ENCODE assay signal across 13 cellular contexts in the genomic region with DNA sequence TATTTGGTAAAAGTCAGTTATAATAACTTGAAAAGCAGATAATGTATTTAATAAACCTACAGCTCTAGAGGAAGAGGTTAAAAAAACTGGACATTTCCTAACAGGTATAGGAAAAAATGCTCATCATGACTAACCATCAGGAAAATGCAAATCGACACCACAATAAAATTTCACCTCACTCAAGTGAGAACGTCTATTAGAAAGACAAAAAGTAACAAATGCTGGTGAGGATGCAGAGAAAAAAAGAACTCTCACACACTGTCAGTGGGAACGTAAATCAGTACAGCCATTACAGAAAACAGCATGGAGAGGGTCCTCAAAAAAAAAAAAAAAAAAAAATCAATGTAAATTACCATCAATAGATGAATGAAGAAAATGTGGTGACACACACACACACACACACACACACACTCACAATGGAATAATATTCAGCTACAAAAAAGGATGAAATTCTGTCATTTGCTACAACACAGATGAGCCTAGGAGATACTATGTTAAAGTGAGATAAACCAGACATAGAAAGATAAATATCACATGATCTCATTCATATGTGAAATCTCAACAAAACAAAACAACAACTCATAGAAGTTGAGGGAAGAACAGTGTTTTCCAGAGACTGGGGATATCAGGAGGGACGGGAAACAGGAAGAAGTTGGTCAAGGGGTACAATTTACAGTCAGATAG. TPM values are rescaled to one million over a fixed set of nuclear protein-coding genes. Genes with fewer than 3 reads are reported as not detected.
A peak's percentile ranks its signal among the peaks of the same experiment; 100 is the strongest.
DNase-seq lines count a peak whose midpoint lies in the region; ATAC-seq and TF ChIP-seq lines count a peak whose summit lies in the region.
"Had no signal": no experiment of that assay in that cellular context is flagged by ENCODE, and none has a peak within 500 bp of the region (broad histone marks: within the 10 kb centered on the region; RNA-seq: fewer than 3 reads in every experiment).

No MANE protein-coding gene starts in this region.

- H3K4me3 Mint-ChIP-seq in T-helper 2 cell treated with Interferon-gamma antibody and Interleukin-4, amounts not matched to agents 5 μg/mL and 100 μg/mL, for 36 hours: no peak overlapping the region
- H3K4me3 Mint-ChIP-seq in HFFc6 (no peak overlapping the region), brain (peak overlapping the region in 3 of 5 experiments; percentile 6 to 25 (median 11))
- peak overlapping the region; percentile 2 for H3K4me3 Mint-ChIP-seq in natural killer cell treated with Interleukin-12 subunit alpha and Interleukin-12 subunit beta and Interleukin-15 and Interleukin-18, amount 100 ng/mL, for 72 hours

- peaks cover 2% of the 10 kb centered on the region for H3K79me1 ChIP-seq in neuronal stem cell (ENCODE audit: low read depth, low read length)

- H3K27me3 Mint-ChIP-seq in T-helper 2 cell treated with Interferon-gamma antibody and Interleukin-4, amounts not matched to agents 5 μg/mL and 100 μg/mL, for 36 hours (ENCODE audit: low read depth): no peaks in the 10 kb centered on the region
- H3K27me3 Mint-ChIP-seq in HFFc6 (ENCODE audit: insufficient read depth): no peaks in the 10 kb centered on the region
- H3K27me3 Mint-ChIP-seq in brain: no peaks in the 10 kb centered on the region
- no peaks in the 10 kb centered on the region for H3K27me3 Mint-ChIP-seq in natural killer cell treated with Interleukin-12 subunit alpha and Interleukin-12 subunit beta and Interleukin-15 and Interleukin-18, amount 100 ng/mL, for 72 hours

- no peak overlapping the region for H3K27ac ChIP-seq in neuronal stem cell (replicated peaks; ENCODE audit: low read length)
- H3K27ac ChIP-seq: pancreas had no signal

- H3K27ac Mint-ChIP-seq in T-helper 2 cell treated with Interferon-gamma antibody and Interleukin-4, amounts not matched to agents 5 μg/mL and 100 μg/mL, for 36 hours: peak overlapping the region; percentile 12
- H3K27ac Mint-ChIP-seq in HFFc6 (peak overlapping the region; percentile 32), brain (peak overlapping the region in 2 of 5 experiments; percentile 14 to 55)
- peak overlapping the region; percentile 29 to 34 for H3K27ac Mint-ChIP-seq in natural killer cell treated with Interleukin-12 subunit alpha and Interleukin-12 subunit beta and Interleukin-15 and Interleukin-18, amount 100 ng/mL, for 72 hours

- no peak overlapping the region for H3K18ac ChIP-seq in neuronal stem cell (ENCODE audit: low read length)

- H4K91ac ChIP-seq in neuronal stem cell (ENCODE audit: low read depth, low read length, poor library complexity): no peak overlapping the region

- H3K4me3 ChIP-seq in neuronal stem cell (ENCODE audit: low read length in 2 of 2): no peak overlapping the region
- H3K4me3 ChIP-seq: pancreas had no signal

- H2AFZ ChIP-seq in neuronal stem cell (ENCODE audit: low read length): no peak overlapping the region

- no peaks in the 10 kb centered on the region for H3K9me3 Mint-ChIP-seq in T-helper 2 cell treated with Interferon-gamma antibody and Interleukin-4, amounts not matched to agents 5 μg/mL and 100 μg/mL, for 36 hours
- H3K9me3 Mint-ChIP-seq in HFFc6 (no peaks in the 10 kb centered on the region), brain (peaks cover 0 to 3% (median 0%) of the 10 kb centered on the region in 5 experiments)
- H3K9me3 Mint-ChIP-seq in natural killer cell treated with Interleukin-12 subunit alpha and Interleukin-12 subunit beta and Interleukin-15 and Interleukin-18, amount 100 ng/mL, for 72 hours: no peaks in the 10 kb centered on the region

- H3K36me3 ChIP-seq in neuronal stem cell (replicated peaks in 1 of 2; ENCODE audit: control insufficient read depth in 2 of 2, insufficient read depth in 2 of 2, low read length in 2 of 2): peaks cover 0 to 60% of the 10 kb centered on the region in 2 donors
- H3K36me3 ChIP-seq: pancreas had no signal

- no peak overlapping the region for H3K9ac ChIP-seq in neuronal stem cell (ENCODE audit: low read depth, low read length, poor library complexity)

- H3K4me1 ChIP-seq in neuronal stem cell (ENCODE audit: control insufficient read depth in 2 of 2, insufficient read depth in 1 of 2, low read depth in 1 of 2, low read length in 2 of 2): peaks cover 2 to 4% of the 10 kb centered on the region in 2 donors

- H2BK12ac ChIP-seq in neuronal stem cell (ENCODE audit: low read length): no peak overlapping the region

- H2BK15ac ChIP-seq in neuronal stem cell (ENCODE audit: low read length): no peak overlapping the region

- no peak for ATAC-seq in natural killer cell treated with Interleukin-12 subunit alpha and Interleukin-12 subunit beta and Interleukin-15 and Interleukin-18, amount 100 ng/mL, for 72 hours
- ATAC-seq in GM18858 (IDR thresholded peaks at IDR 0.05; ENCODE audit: unreplicated experiment): no peak
- ATAC-seq: pancreas had no signal

- no peak overlapping the region for H4K8ac ChIP-seq in neuronal stem cell (ENCODE audit: low read depth, low read length)

- H3K27me3 ChIP-seq in neuronal stem cell (ENCODE audit: control insufficient read depth in 3 of 3, insufficient read depth in 3 of 3, low read depth in 1 of 3, low read length in 3 of 3): no peaks in the 10 kb centered on the region
- H3K27me3 ChIP-seq: pancreas had no signal

- peaks cover 0 to 2% of the 10 kb centered on the region in 2 donors for H3K9me3 ChIP-seq in neuronal stem cell (replicated peaks in 1 of 2; ENCODE audit: control insufficient read depth in 2 of 2, insufficient read depth in 1 of 2, low read depth in 1 of 2, low read length in 2 of 2)
- H3K9me3 ChIP-seq: pancreas had no signal

- DNase-seq in T-helper 2 cell treated with Interferon-gamma antibody and Interleukin-4, amounts not matched to agents 5 μg/mL and 100 μg/mL, for 36 hours (ENCODE audit: low spot score): no peak
- no peak for DNase-seq in T-helper 2 cell
- DNase-seq in HFFc6: no peak
- DNase-seq in natural killer cell treated with Interleukin-12 subunit alpha and Interleukin-12 subunit beta and Interleukin-15 and Interleukin-18, amount 100 ng/mL, for 72 hours (ENCODE audit: low spot score): no peak
- DNase-seq in COLO668 (lab: John Stamatoyannopoulos, UW; ENCODE audit: unreplicated experiment): no peak
- DNase-seq in neuronal stem cell (ENCODE audit: low spot score): no peak
- DNase-seq: 8988T; amniotic stem cell; NCI-H1092 treated with DMSO at 0.1 percent for 48 hours; pancreas; stimulated activated CD4-positive, alpha-beta T cell treated with anti-CD3 and anti-CD28 coated beads, Interleukin-12 subunit alpha, Interleukin-12 subunit beta, amount 100 ng/mL, for 4 hours had no signal

- peaks cover 17% of the 10 kb centered on the region for H3K36me3 Mint-ChIP-seq in T-helper 2 cell treated with Interferon-gamma antibody and Interleukin-4, amounts not matched to agents 5 μg/mL and 100 μg/mL, for 36 hours (ENCODE audit: low read depth)
- H3K36me3 Mint-ChIP-seq in HFFc6 (ENCODE audit: low read depth): peaks cover 1% of the 10 kb centered on the region; the same call in 1 of the 2 replicates
- peaks cover 58% of the 10 kb centered on the region for H3K36me3 Mint-ChIP-seq in brain
- H3K36me3 Mint-ChIP-seq in natural killer cell treated with Interleukin-12 subunit alpha and Interleukin-12 subunit beta and Interleukin-15 and Interleukin-18, amount 100 ng/mL, for 72 hours: no peaks in the 10 kb centered on the region

- no peak overlapping the region for H2BK5ac ChIP-seq in neuronal stem cell (ENCODE audit: low read length)

- H3K4me1 Mint-ChIP-seq in T-helper 2 cell treated with Interferon-gamma antibody and Interleukin-4, amounts not matched to agents 5 μg/mL and 100 μg/mL, for 36 hours (ENCODE audit: low read depth): peaks cover 42% of the 10 kb centered on the region
- peaks cover 57% of the 10 kb centered on the region for H3K4me1 Mint-ChIP-seq in HFFc6 (ENCODE audit: low read depth)
- peaks cover 80% of the 10 kb centered on the region for H3K4me1 Mint-ChIP-seq in brain
- H3K4me1 Mint-ChIP-seq in natural killer cell treated with Interleukin-12 subunit alpha and Interleukin-12 subunit beta and Interleukin-15 and Interleukin-18, amount 100 ng/mL, for 72 hours (ENCODE audit: low read depth in 2 of 2): peaks cover 51 to 69% of the 10 kb centered on the region in 2 donors

- no peak overlapping the region for H2BK120ac ChIP-seq in neuronal stem cell (ENCODE audit: low read depth, low read length)

- no peak overlapping the region for H3K4me2 ChIP-seq in neuronal stem cell (ENCODE audit: insufficient read depth, low read length, poor library complexity, severe bottlenecking)

- no peak overlapping the region for H3K14ac ChIP-seq in neuronal stem cell (ENCODE audit: low read length)

- H2AK5ac ChIP-seq in neuronal stem cell (ENCODE audit: low read depth, low read length): no peak overlapping the region

- TF ChIP-seq CTCF in HFFc6 (IDR thresholded peaks at IDR 0.05): no peak
- no peak for TF ChIP-seq CTCF in brain (conservative IDR thresholded peaks at IDR 0.05)

- no peak overlapping the region for H3K4ac ChIP-seq in neuronal stem cell (ENCODE audit: low read length)

- no peak overlapping the region for H3K23ac ChIP-seq in neuronal stem cell (ENCODE audit: low read depth, low read length, poor library complexity)

- WGBS in neuronal stem cell (ENCODE audit: extremely low coverage in 2 of 2, insufficient read length in 2 of 2, insufficient replicate concordance in 1 of 2), 2 donors: no CpG with 5 or more reads among the region's 4 CpGs

RNA-seq across cellular contexts. Expression of gene EPC1, which starts 20.1 kb away (rescaled TPM):
- total RNA-seq in HFFc6 (2021; fragmentation: NEBNext Ultra II Directional; extraction: Animal tissue kit (Norgen Biotek cat#: 25700)): 10 to 100 TPM; 16.5 to 19.3 (median 17.5) TPM
- polyA plus RNA-seq in brain (ENCODE audit: insufficient read depth, low read depth, low replicate concordance): 16.4 TPM
- total RNA-seq in natural killer cell treated with Interleukin-12 subunit alpha and Interleukin-12 subunit beta and Interleukin-15 and Interleukin-18, amount 100 ng/mL, for 72 hours: 10 to 100 TPM; 43.4 to 45.9 TPM
- polyA plus RNA-seq in neuronal stem cell (2013, experiment 1 of 2): 25.4 TPM
- 24.7 TPM for polyA plus RNA-seq in neuronal stem cell (2013, experiment 2 of 2)

Comparison
In these comparisons a context has a peak if more than half of its experiments do, and no peak if none do; other contexts are left out.
1. H3K4me3 Mint-ChIP-seq: peak in brain (3 of 5) and natural killer cell treated with Interleukin-12 subunit alpha and Interleukin-12 subunit beta and Interleukin-15 and Interleukin-18, amount 100 ng/mL, for 72 hours (single experiment); none in T-helper 2 cell treated with Interferon-gamma antibody and Interleukin-4, amounts not matched to agents 5 μg/mL and 100 μg/mL, for 36 hours (single experiment) and HFFc6 (single experiment).